Comparison of ENCODE assay signal across 17 cellular contexts in the genomic region with DNA sequence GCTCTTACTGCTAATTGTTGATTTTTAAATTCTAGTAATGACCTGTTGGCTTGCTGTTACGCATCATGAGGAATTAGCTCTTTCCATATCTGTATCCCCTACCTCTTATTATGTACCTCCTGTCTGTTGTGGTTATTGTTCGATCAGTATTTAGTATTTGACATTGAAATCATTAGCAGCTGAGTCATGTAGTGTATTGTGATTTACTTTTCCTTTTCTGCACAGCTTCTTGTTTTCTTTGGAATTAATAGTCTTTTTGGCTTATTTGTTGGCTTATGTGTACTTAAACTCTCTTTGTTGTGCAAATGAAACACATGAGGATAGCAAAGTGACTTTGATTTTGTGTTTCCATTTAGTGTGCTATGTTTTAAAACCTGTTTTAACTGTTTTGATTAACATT.
"Had no signal": no experiment of that assay in that cellular context is flagged by ENCODE, and none has a peak within 500 bp of the region (broad histone marks: within the 10 kb centered on the region; RNA-seq: fewer than 3 reads in every experiment).

No MANE protein-coding gene starts in this region.

- H3K27me3 ChIP-seq: dorsolateral prefrontal cortex, stomach had no signal

- H3K27ac ChIP-seq: left ventricle myocardium inferior, stomach, thoracic aorta had no signal

- H3K4me3 Mint-ChIP-seq: activated CD4-positive, alpha-beta T cell treated with anti-CD3 and anti-CD28 coated beads, Interleukin-2, amount 10 ng/mL, durations not matched to agents 7 days and 5 days; activated CD8-positive, alpha-beta memory T cell treated with anti-CD3 and anti-CD28 coated beads, Interleukin-2, amount 10 ng/mL, durations not matched to agents 7 days and 5 days; activated naive CD8-positive, alpha-beta T cell treated with anti-CD3 and anti-CD28 coated beads for 36 hours; activated T-cell treated with anti-CD3 and anti-CD28 coated beads, Interleukin-2, amount 50 U/mL, for 4 hours; nephron progenitor cell had no signal

- H3K9me3 Mint-ChIP-seq: activated CD4-positive, alpha-beta T cell treated with anti-CD3 and anti-CD28 coated beads, Interleukin-2, amount 10 ng/mL, durations not matched to agents 7 days and 5 days; activated naive CD8-positive, alpha-beta T cell treated with anti-CD3 and anti-CD28 coated beads for 36 hours; activated T-cell treated with anti-CD3 and anti-CD28 coated beads, Interleukin-2, amount 50 U/mL, for 4 hours had no signal

- H3K27ac Mint-ChIP-seq: activated CD4-positive, alpha-beta T cell treated with anti-CD3 and anti-CD28 coated beads, Interleukin-2, amount 10 ng/mL, durations not matched to agents 7 days and 5 days; activated CD8-positive, alpha-beta memory T cell treated with anti-CD3 and anti-CD28 coated beads, Interleukin-2, amount 10 ng/mL, durations not matched to agents 7 days and 5 days; activated naive CD8-positive, alpha-beta T cell treated with anti-CD3 and anti-CD28 coated beads for 36 hours; nephron progenitor cell had no signal

- H3K36me3 ChIP-seq: left ventricle myocardium inferior, thoracic aorta had no signal

- ATAC-seq: activated CD8-positive, alpha-beta memory T cell treated with anti-CD3 and anti-CD28 coated beads, Interleukin-2, amount 10 ng/mL, durations not matched to agents 7 days and 5 days; activated T-cell treated with anti-CD3 and anti-CD28 coated beads, Interleukin-2, amount 50 U/mL, for 4 hours; esophagus mucosa had no signal

- DNase-seq: activated CD4-positive, alpha-beta T cell treated with anti-CD3 and anti-CD28 coated beads, Interleukin-2, amount 10 ng/mL, durations not matched to agents 7 days and 5 days; activated CD4-positive, CD25-positive, alpha-beta regulatory T cell; activated CD8-positive, alpha-beta memory T cell treated with anti-CD3 and anti-CD28 coated beads, Interleukin-2, amount 10 ng/mL, durations not matched to agents 7 days and 5 days; activated gamma-delta T cell; activated naive CD8-positive, alpha-beta T cell treated with anti-CD3 and anti-CD28 coated beads for 36 hours; activated T-cell treated with anti-CD3 and anti-CD28 coated beads, Interleukin-2, amount 50 U/mL, for 4 hours; anterior cingulate cortex; dorsolateral prefrontal cortex; left ventricle myocardium inferior; mesenchymal stem cell; nephron progenitor cell; stimulated activated CD4-positive, alpha-beta T cell treated with anti-CD3 and anti-CD28 coated beads, Interleukin-15, amount 100 ng/mL, for 24 hours; stimulated activated CD4-positive, alpha-beta T cell treated with anti-CD3 and anti-CD28 coated beads, Interleukin-4, amount 100 ng/mL, for 4 hours; stomach; T-helper 2 cell had no signal

- H3K4me3 ChIP-seq: dorsolateral prefrontal cortex, left ventricle myocardium inferior, stomach, thoracic aorta had no signal

- H3K9me3 ChIP-seq: left ventricle myocardium inferior, stomach, thoracic aorta had no signal

- H3K27me3 Mint-ChIP-seq: activated naive CD8-positive, alpha-beta T cell treated with anti-CD3 and anti-CD28 coated beads for 36 hours had no signal

- H3K36me3 Mint-ChIP-seq: activated CD8-positive, alpha-beta memory T cell treated with anti-CD3 and anti-CD28 coated beads, Interleukin-2, amount 10 ng/mL, durations not matched to agents 7 days and 5 days had no signal
